9 cellular contexts compared by ENCODE assay signal in genomic region chr11:46352063-46352841, GRCh38. TPM values are rescaled to one million over a fixed set of nuclear protein-coding genes. Genes with fewer than 3 reads are reported as not detected.
DNase-seq lines count a peak whose midpoint lies in the region; ATAC-seq and TF ChIP-seq lines count a peak whose summit lies in the region.
"Had no signal": no experiment of that assay in that cellular context is flagged by ENCODE, and none has a peak within 500 bp of the region (broad histone marks: within the 10 kb centered on the region; RNA-seq: fewer than 3 reads in every experiment).

No MANE protein-coding gene starts in this region.

- TF ChIP-seq CTCF in C4-2B (conservative IDR thresholded peaks at IDR 0.05) (peak; percentile 79), LNCaP clone FGC (IDR thresholded peaks at IDR 0.05; ENCODE audit: control insufficient read depth, extremely low read depth, insufficient read depth) (peak; percentile 44), stomach (IDR thresholded peaks at IDR 0.05) (peak in 6 of 7 experiments; percentile 35 to 97 (median 94))

- WGBS in stomach, 5 donors: 23 to 46% (median 37%) methylated on average over 3 to 33 of the region's 33 CpGs

- peak; percentile 43 for ATAC-seq in activated CD8-positive, alpha-beta T cell treated with anti-CD3 and anti-CD28 coated beads, Interleukin-2, amount 10 ng/mL, durations not matched to agents 7 days and 5 days
- ATAC-seq in naive thymus-derived CD4-positive, alpha-beta T cell: peak; percentile 68
- ATAC-seq in HG03460 (IDR thresholded peaks at IDR 0.05; ENCODE audit: unreplicated experiment): no peak

- peak overlapping the region; percentile 78 for H3K4me3 Mint-ChIP-seq in activated CD8-positive, alpha-beta T cell treated with anti-CD3 and anti-CD28 coated beads, Interleukin-2, amount 10 ng/mL, durations not matched to agents 7 days and 5 days
- H3K4me3 Mint-ChIP-seq in naive thymus-derived CD4-positive, alpha-beta T cell: peak overlapping the region; percentile 81 to 97 (median 86)

- H3K36me3 Mint-ChIP-seq in activated CD8-positive, alpha-beta T cell treated with anti-CD3 and anti-CD28 coated beads, Interleukin-2, amount 10 ng/mL, durations not matched to agents 7 days and 5 days (ENCODE audit: low read depth): peaks cover 52% of the 10 kb centered on the region
- H3K36me3 Mint-ChIP-seq in naive thymus-derived CD4-positive, alpha-beta T cell: peaks cover 0 to 19% (median 10%) of the 10 kb centered on the region in 5 donors

- no peaks in the 10 kb centered on the region for H3K9me3 ChIP-seq in naive thymus-derived CD4-positive, alpha-beta T cell (ENCODE audit: control insufficient read depth in 2 of 3, low read length in 3 of 3)
- no peaks in the 10 kb centered on the region for H3K9me3 ChIP-seq in stomach

- H3K27ac Mint-ChIP-seq in activated CD8-positive, alpha-beta T cell treated with anti-CD3 and anti-CD28 coated beads, Interleukin-2, amount 10 ng/mL, durations not matched to agents 7 days and 5 days: peak overlapping the region; percentile 86
- peak overlapping the region; percentile 66 to 97 (median 91) for H3K27ac Mint-ChIP-seq in naive thymus-derived CD4-positive, alpha-beta T cell

- TF ChIP-seq POLR2A in stomach (IDR thresholded peaks at IDR 0.05): no peak

- CTCF ChIA-PET in activated CD8-positive, alpha-beta T cell treated with anti-CD3 and anti-CD28 coated beads, Interleukin-2, amount 10 ng/mL, durations not matched to agents 7 days and 5 days (lab: Charles Lee): interaction anchor here (0.6 to 17.2 kb wide), 23 partner anchors 11 to 474 kb away, joined by 3 to 381 read pairs (median 5); partner anchors contain the start of genes ATG13, HARBI1 and MDK
- CTCF ChIA-PET in naive thymus-derived CD4-positive, alpha-beta T cell (lab: Charles Lee): interaction anchor here (0.9 to 16.7 kb wide), 14 partner anchors 10 to 113 kb away, joined by 3 to 302 read pairs (median 6); no protein-coding TSS in a partner anchor

- H3K4me3 ChIP-seq in LNCaP clone FGC (ENCODE audit: low read depth, low read length) (no peak overlapping the region), stomach (peak overlapping the region; percentile 7 to 39 (median 21))
- H3K4me3 ChIP-seq in naive thymus-derived CD4-positive, alpha-beta T cell (ENCODE audit: low read length): peak overlapping the region; percentile 59

- no peaks in the 10 kb centered on the region for H3K27me3 Mint-ChIP-seq in activated CD8-positive, alpha-beta T cell treated with anti-CD3 and anti-CD28 coated beads, Interleukin-2, amount 10 ng/mL, durations not matched to agents 7 days and 5 days (ENCODE audit: low read depth)
- H3K27me3 Mint-ChIP-seq in naive thymus-derived CD4-positive, alpha-beta T cell: no peaks in the 10 kb centered on the region

- H3K27ac ChIP-seq in C4-2B (no peak overlapping the region), stomach (peak overlapping the region; percentile 76 to 90 (median 78))
- peak overlapping the region; percentile 74 for H3K27ac ChIP-seq in naive thymus-derived CD4-positive, alpha-beta T cell (ENCODE audit: low read depth, low read length)

- H3K36me3 ChIP-seq in naive thymus-derived CD4-positive, alpha-beta T cell (ENCODE audit: control insufficient read depth in 2 of 3, insufficient read depth in 3 of 3, low read length in 3 of 3): peaks cover 0 to 28% (median 4%) of the 10 kb centered on the region in 3 experiments
- peaks cover 0 to 17% (median 5%) of the 10 kb centered on the region in 4 donors for H3K36me3 ChIP-seq in stomach

- no peaks in the 10 kb centered on the region for H3K9me3 Mint-ChIP-seq in activated CD8-positive, alpha-beta T cell treated with anti-CD3 and anti-CD28 coated beads, Interleukin-2, amount 10 ng/mL, durations not matched to agents 7 days and 5 days (ENCODE audit: insufficient read depth)
- H3K9me3 Mint-ChIP-seq in naive thymus-derived CD4-positive, alpha-beta T cell: peaks cover 0 to 5% (median 0%) of the 10 kb centered on the region in 11 donors

- intact Hi-C loops in naive thymus-derived CD4-positive, alpha-beta T cell (cut with micrococcal nuclease): loop anchor here (1.0 to 2.0 kb wide), 5 partner anchors 9 to 187 kb away; no protein-coding TSS in a partner anchor
- intact Hi-C loops in stomach (cut with DNase I; ENCODE audit: low total_unique reads): no loop called here

- peaks cover 73% of the 10 kb centered on the region for H3K4me1 Mint-ChIP-seq in activated CD8-positive, alpha-beta T cell treated with anti-CD3 and anti-CD28 coated beads, Interleukin-2, amount 10 ng/mL, durations not matched to agents 7 days and 5 days (ENCODE audit: low read depth)
- peaks cover 59 to 82% (median 72%) of the 10 kb centered on the region in 7 donors for H3K4me1 Mint-ChIP-seq in naive thymus-derived CD4-positive, alpha-beta T cell

- no peaks in the 10 kb centered on the region for H3K27me3 ChIP-seq in naive thymus-derived CD4-positive, alpha-beta T cell (ENCODE audit: control insufficient read depth in 2 of 2, insufficient read depth in 2 of 2, low read length in 2 of 2)
- no peaks in the 10 kb centered on the region for H3K27me3 ChIP-seq in stomach

- TF ChIP-seq EP300 in stomach (IDR thresholded peaks at IDR 0.05): no peak

- POLR2A ChIA-PET in activated CD8-positive, alpha-beta T cell treated with anti-CD3 and anti-CD28 coated beads, Interleukin-2, amount 10 ng/mL, durations not matched to agents 7 days and 5 days (lab: Charles Lee): interaction anchor here (6.7 kb wide), 1 partner anchor 12 kb away, joined by 77 read pairs; no protein-coding TSS in a partner anchor
- POLR2A ChIA-PET in naive thymus-derived CD4-positive, alpha-beta T cell (lab: Charles Lee): interaction anchor here (0.7 to 17.3 kb wide), 8 partner anchors 8 to 179 kb away, joined by 3 to 444 read pairs (median 5); no protein-coding TSS in a partner anchor

- H3K4me1 ChIP-seq in naive thymus-derived CD4-positive, alpha-beta T cell (ENCODE audit: control insufficient read depth in 2 of 2, insufficient read depth in 2 of 2, low read length in 2 of 2): peaks cover 60 to 69% of the 10 kb centered on the region in 2 donors
- H3K4me1 ChIP-seq in stomach: peaks cover 45 to 93% (median 88%) of the 10 kb centered on the region in 4 donors

- DNase-seq in LNCaP clone FGC (ENCODE audit: low read depth): no peak
- DNase-seq in activated CD8-positive, alpha-beta T cell treated with anti-CD3 and anti-CD28 coated beads, Interleukin-2, amount 10 ng/mL, durations not matched to agents 7 days and 5 days: peak; percentile 81
- DNase-seq in effector CD4-positive, alpha-beta T cell: peak; percentile 77
- peak; percentile 66 to 83 (median 77) for DNase-seq in naive thymus-derived CD4-positive, alpha-beta T cell
- DNase-seq in stomach: peak; percentile 87
- no peak for DNase-seq in NCI-H1930 (lab: John Stamatoyannopoulos, UW)

RNA-seq across cellular contexts. Expression of gene DGKZ, which starts 5.0 kb away (rescaled TPM):
- 100 to 1,000 TPM; 151 to 152 TPM for total RNA-seq in activated CD8-positive, alpha-beta T cell treated with anti-CD3 and anti-CD28 coated beads, Interleukin-2, amount 10 ng/mL, durations not matched to agents 7 days and 5 days
- 100 to 1,000 TPM; 146 to 291 (median 263) TPM for total RNA-seq in naive thymus-derived CD4-positive, alpha-beta T cell
- 10 to 100 TPM; 41.5 to 70.5 TPM for polyA plus RNA-seq in naive thymus-derived CD4-positive, alpha-beta T cell
- 100 to 1,000 TPM in 3 of 5 donors, 10 to 100 TPM in 2; 24.0 to 405 (median 102) TPM for total RNA-seq in stomach
- 10 to 100 TPM; 26.9 to 47.5 (median 35.0) TPM for polyA plus RNA-seq in stomach

RNA-seq across cellular contexts. Expression of gene MDK, which starts 29.2 kb away (rescaled TPM):
- total RNA-seq in activated CD8-positive, alpha-beta T cell treated with anti-CD3 and anti-CD28 coated beads, Interleukin-2, amount 10 ng/mL, durations not matched to agents 7 days and 5 days: 1 to 10 TPM; 6.9 to 7.4 TPM
- total RNA-seq in naive thymus-derived CD4-positive, alpha-beta T cell: 10 to 100 TPM in 2 of 5 experiments, 1 to 10 TPM in 3; 4.9 to 13.5 (median 8.8) TPM
- under 1 TPM in 1 of 2 donors, not detected in 1; 0.35 TPM for polyA plus RNA-seq in naive thymus-derived CD4-positive, alpha-beta T cell
- total RNA-seq in stomach: 100 to 1,000 TPM in 1 of 5 donors, 10 to 100 TPM in 3, 1 to 10 TPM in 1; 5.5 to 151 (median 21.0) TPM
- polyA plus RNA-seq in stomach: 10 to 100 TPM; 22.5 to 56.5 (median 29.2) TPM

RNA-seq across cellular contexts. Expression of gene CHRM4, which starts 39.3 kb away (rescaled TPM):
- total RNA-seq in activated CD8-positive, alpha-beta T cell treated with anti-CD3 and anti-CD28 coated beads, Interleukin-2, amount 10 ng/mL, durations not matched to agents 7 days and 5 days: under 1 TPM; 0.37 TPM
- total RNA-seq in naive thymus-derived CD4-positive, alpha-beta T cell: 1 to 10 TPM in 2 of 5 experiments, under 1 TPM in 1, not detected in 2; 0.48 to 3.5 (median 3.1) TPM
- under 1 TPM; 0.15 to 0.17 TPM for polyA plus RNA-seq in naive thymus-derived CD4-positive, alpha-beta T cell
- total RNA-seq in stomach: 1 to 10 TPM in 1 of 5 donors, under 1 TPM in 1, not detected in 3; 0.37 to 2.8 TPM
- polyA plus RNA-seq in stomach: not detected
- total RNA-seq: renal cortical epithelial cell had no signal

Comparison
In these comparisons a context has a peak if more than half of its experiments do, and no peak if none do; other contexts are left out.
1. CTCF ChIP-seq: peak in every context shown above with its lines; median percentile 94 in stomach; 79 in C4-2B; 44 in LNCaP clone FGC.
2. DNase-seq: peak in activated CD8-positive, alpha-beta T cell treated with anti-CD3 and anti-CD28 coated beads, Interleukin-2, amount 10 ng/mL, durations not matched to agents 7 days and 5 days (single experiment), effector CD4-positive, alpha-beta T cell (single experiment), naive thymus-derived CD4-positive, alpha-beta T cell (9 of 9) and stomach (single experiment); none in LNCaP clone FGC (single experiment) and NCI-H1930 (0 of 2).